In the genomic region with DNA sequence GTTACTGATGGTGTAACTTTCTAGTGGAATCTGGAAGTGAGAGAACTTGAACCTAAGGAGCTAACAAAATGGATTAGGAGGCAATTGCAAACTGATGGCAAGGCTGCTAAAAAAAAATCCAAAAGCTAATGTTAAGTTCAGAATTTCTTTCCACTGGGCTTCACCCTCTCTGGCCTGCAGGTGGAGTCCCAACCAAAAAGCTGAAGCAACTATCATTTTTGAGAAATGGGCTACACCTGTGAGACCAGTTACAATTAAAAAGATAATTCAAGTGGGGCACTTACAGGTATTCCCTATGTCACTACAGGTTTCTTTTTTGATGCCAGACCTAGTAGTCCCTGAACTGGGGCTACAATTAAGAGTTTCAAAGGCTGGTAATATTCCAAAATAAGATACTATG, we compare ENCODE assay signal across 8 cellular contexts.
DNase-seq lines count a peak whose midpoint lies in the region; ATAC-seq and TF ChIP-seq lines count a peak whose summit lies in the region.

No MANE protein-coding gene starts in this region.

- no peaks in the 10 kb centered on the region for H3K27me3 ChIP-seq in thoracic aorta (replicated peaks; ENCODE audit: insufficient read depth)

- TF ChIP-seq CTCF in epithelial cell of proximal tubule (conservative IDR thresholded peaks at IDR 0.05; ENCODE audit: low read depth, low read length) (peak; percentile 65), thoracic aorta (IDR thresholded peaks at IDR 0.05) (peak; percentile 38)

- no peak overlapping the region for H3K27ac ChIP-seq in thoracic aorta

- no peaks in the 10 kb centered on the region for H3K4me1 Mint-ChIP-seq in activated T-cell treated with anti-CD3 and anti-CD28 coated beads, Interleukin-2, amount 50 U/mL, for 24 hours (ENCODE audit: low read depth)
- no peaks in the 10 kb centered on the region for H3K4me1 Mint-ChIP-seq in T-helper 2 cell treated with Interferon-gamma antibody and Interleukin-4, amounts not matched to agents 5 μg/mL and 100 μg/mL, for 36 hours (ENCODE audit: low read depth)

- no peak overlapping the region for H3K27ac Mint-ChIP-seq in activated T-cell treated with anti-CD3 and anti-CD28 coated beads, Interleukin-2, amount 50 U/mL, for 24 hours
- no peak overlapping the region for H3K27ac Mint-ChIP-seq in T-helper 2 cell treated with Interferon-gamma antibody and Interleukin-4, amounts not matched to agents 5 μg/mL and 100 μg/mL, for 36 hours

- H3K4me3 Mint-ChIP-seq in activated T-cell treated with anti-CD3 and anti-CD28 coated beads, Interleukin-2, amount 50 U/mL, for 24 hours: no peak overlapping the region
- H3K4me3 Mint-ChIP-seq in T-helper 2 cell treated with Interferon-gamma antibody and Interleukin-4, amounts not matched to agents 5 μg/mL and 100 μg/mL, for 36 hours: no peak overlapping the region

- no peaks in the 10 kb centered on the region for H3K9me3 Mint-ChIP-seq in activated T-cell treated with anti-CD3 and anti-CD28 coated beads, Interleukin-2, amount 50 U/mL, for 24 hours
- H3K9me3 Mint-ChIP-seq in T-helper 2 cell treated with Interferon-gamma antibody and Interleukin-4, amounts not matched to agents 5 μg/mL and 100 μg/mL, for 36 hours: no peaks in the 10 kb centered on the region

- no peaks in the 10 kb centered on the region for H3K36me3 Mint-ChIP-seq in activated T-cell treated with anti-CD3 and anti-CD28 coated beads, Interleukin-2, amount 50 U/mL, for 24 hours (ENCODE audit: low read depth)
- H3K36me3 Mint-ChIP-seq in T-helper 2 cell treated with Interferon-gamma antibody and Interleukin-4, amounts not matched to agents 5 μg/mL and 100 μg/mL, for 36 hours (ENCODE audit: low read depth): no peaks in the 10 kb centered on the region

- H3K9me3 ChIP-seq in thoracic aorta: no peaks in the 10 kb centered on the region

- peak; percentile 15 to 18 for DNase-seq in activated T-cell treated with anti-CD3 and anti-CD28 coated beads, Interleukin-2, amount 50 U/mL, for 48 hours
- no peak for DNase-seq in activated T-cell treated with anti-CD3 and anti-CD28 coated beads, Interleukin-2, amount 50 U/mL, for 24 hours
- DNase-seq in MV-4-11 (lab: John Stamatoyannopoulos, UW) (peak; percentile 24), epithelial cell of proximal tubule (ENCODE audit: low read depth) (no peak), thoracic aorta (ENCODE audit: low spot score) (no peak), ureter (ENCODE audit: low spot score) (no peak), cortex of kidney (lab: John Stamatoyannopoulos, UW) (no peak)
- DNase-seq in T-helper 2 cell treated with Interferon-gamma antibody and Interleukin-4, amounts not matched to agents 5 μg/mL and 100 μg/mL, for 36 hours (ENCODE audit: low spot score): no peak

- ATAC-seq in thoracic aorta (ENCODE audit: insufficient number of reproducible peaks, low FRiP score, low read depth): no peak

- H3K27me3 Mint-ChIP-seq in activated T-cell treated with anti-CD3 and anti-CD28 coated beads, Interleukin-2, amount 50 U/mL, for 24 hours: peaks cover 14% of the 10 kb centered on the region
- no peaks in the 10 kb centered on the region for H3K27me3 Mint-ChIP-seq in T-helper 2 cell treated with Interferon-gamma antibody and Interleukin-4, amounts not matched to agents 5 μg/mL and 100 μg/mL, for 36 hours (ENCODE audit: low read depth)

- H3K4me1 ChIP-seq in thoracic aorta (ENCODE audit: control insufficient read depth in 1 of 2, low read depth in 2 of 2): peaks cover 0 to 7% of the 10 kb centered on the region in 2 donors

- H3K4me3 ChIP-seq in epithelial cell of proximal tubule (ENCODE audit: low read depth, low read length): no peak overlapping the region
- H3K4me3 ChIP-seq in thoracic aorta: no peak overlapping the region

- no peaks in the 10 kb centered on the region for H3K36me3 ChIP-seq in thoracic aorta

Comparison
In these comparisons a context has a peak if more than half of its experiments do, and no peak if none do; other contexts are left out.
1. DNase-seq: peak in activated T-cell treated with anti-CD3 and anti-CD28 coated beads, Interleukin-2, amount 50 U/mL, for 48 hours (2 of 2) and MV-4-11 (single experiment); none in activated T-cell treated with anti-CD3 and anti-CD28 coated beads, Interleukin-2, amount 50 U/mL, for 24 hours (single experiment), epithelial cell of proximal tubule (single experiment), thoracic aorta (single experiment), ureter (single experiment), T-helper 2 cell treated with Interferon-gamma antibody and Interleukin-4, amounts not matched to agents 5 μg/mL and 100 μg/mL, for 36 hours (single experiment) and cortex of kidney (single experiment).